Comparison of ENCODE assay signal across 9 cellular contexts in the genomic region with DNA sequence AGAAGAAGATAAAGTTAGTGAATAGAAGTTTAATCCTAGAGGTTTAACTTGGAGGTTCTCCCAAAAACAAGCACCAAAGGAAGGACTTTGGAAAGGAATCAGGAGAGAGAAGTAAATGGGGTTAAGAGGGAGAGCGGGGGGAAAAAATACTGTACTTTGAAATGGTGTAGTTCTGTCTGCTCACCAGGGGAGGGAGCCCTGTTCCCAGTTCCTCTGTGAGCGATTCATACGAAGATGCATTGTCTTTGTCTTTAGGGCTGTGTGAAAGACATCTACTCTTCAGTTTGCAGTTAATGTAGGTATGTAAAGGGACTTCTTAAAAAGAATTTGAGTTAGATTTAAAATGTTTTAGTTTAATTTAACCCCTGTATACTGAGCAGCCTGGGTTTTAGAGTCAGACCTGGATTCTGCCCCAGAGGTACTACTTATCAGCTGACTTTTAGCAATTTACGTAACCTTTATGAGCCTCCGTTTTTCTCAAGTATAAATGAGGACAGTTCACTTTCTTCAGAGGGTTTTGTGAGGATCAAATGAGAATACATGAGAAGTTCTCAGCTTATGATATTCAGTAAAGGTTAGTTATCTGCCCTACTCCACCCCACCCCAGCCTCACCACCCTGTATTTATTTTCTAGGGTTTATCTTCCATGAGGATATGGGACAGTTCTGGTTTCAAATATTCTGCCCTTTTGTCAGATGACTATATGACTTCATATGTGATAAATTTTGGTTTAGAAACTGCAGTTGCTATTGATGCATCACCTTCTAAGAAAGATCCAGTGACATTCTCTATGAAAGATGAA.
DNase-seq lines count a peak whose midpoint lies in the region; ATAC-seq and TF ChIP-seq lines count a peak whose summit lies in the region.
"Had no signal": no experiment of that assay in that cellular context is flagged by ENCODE, and none has a peak within 500 bp of the region (broad histone marks: within the 10 kb centered on the region; RNA-seq: fewer than 3 reads in every experiment).

No MANE protein-coding gene starts in this region.

- no peaks in the 10 kb centered on the region for H3K27me3 ChIP-seq in gastroesophageal sphincter

- DNase-seq in Caki2 (ENCODE audit: low read depth) (peak; percentile 42), LoVo (ENCODE audit: low spot score) (peak; percentile 72), SIG-M5 (lab: John Stamatoyannopoulos, UW) (peak; percentile 13), progenitor cell of endocrine pancreas (ENCODE audit: low spot score, unreplicated experiment) (peak; percentile 41)
- DNase-seq in activated effector memory CD4-positive, alpha-beta T cell treated with anti-CD3 and anti-CD28 coated beads, Interleukin-2, amount 50 U/mL, for 16 hours: peak; percentile 85

- peaks cover 10% of the 10 kb centered on the region for H3K36me3 Mint-ChIP-seq in progenitor cell of endocrine pancreas (ENCODE audit: insufficient read depth)
- H3K36me3 Mint-ChIP-seq: activated naive CD4-positive, alpha-beta T cell treated with anti-CD3 and anti-CD28 coated beads, Interleukin-2, amount 50 U/mL, for 24 hours had no signal

- ATAC-seq in GM21515 (IDR thresholded peaks at IDR 0.05; ENCODE audit: unreplicated experiment) (peak; percentile 76), gastroesophageal sphincter (peak; percentile 71), HG03571 (IDR thresholded peaks at IDR 0.05; ENCODE audit: unreplicated experiment) (no peak)

- no peak for TF ChIP-seq EP300 in gastroesophageal sphincter (IDR thresholded peaks at IDR 0.05)

- H3K27ac ChIP-seq in gastroesophageal sphincter: no peak overlapping the region

- no peaks in the 10 kb centered on the region for H3K36me3 ChIP-seq in gastroesophageal sphincter

- peaks cover 5% of the 10 kb centered on the region for H3K4me1 Mint-ChIP-seq in progenitor cell of endocrine pancreas (ENCODE audit: low read depth)

- no peaks in the 10 kb centered on the region for H3K27me3 Mint-ChIP-seq in progenitor cell of endocrine pancreas
- H3K27me3 Mint-ChIP-seq: activated naive CD4-positive, alpha-beta T cell treated with anti-CD3 and anti-CD28 coated beads, Interleukin-2, amount 50 U/mL, for 24 hours had no signal

- H3K9me3 ChIP-seq in gastroesophageal sphincter: no peaks in the 10 kb centered on the region

- H3K4me1 ChIP-seq in gastroesophageal sphincter: peaks cover 0 to 23% (median 0%) of the 10 kb centered on the region in 3 donors

- no peak overlapping the region for H3K4me3 ChIP-seq in gastroesophageal sphincter

- in situ Hi-C loops in Caki2 (cut with HindIII; ENCODE audit: low pct_unique_long_range_greater_than_20kb, low sequenced_read_pairs): no loop called here

- no peak for TF ChIP-seq POLR2A in gastroesophageal sphincter (IDR thresholded peaks at IDR 0.05)

- H3K4me3 Mint-ChIP-seq in progenitor cell of endocrine pancreas (ENCODE audit: low read depth): no peak overlapping the region
- H3K4me3 Mint-ChIP-seq: activated naive CD4-positive, alpha-beta T cell treated with anti-CD3 and anti-CD28 coated beads, Interleukin-2, amount 50 U/mL, for 24 hours had no signal

- H3K9me3 Mint-ChIP-seq in progenitor cell of endocrine pancreas (ENCODE audit: low read depth): peaks cover 9% of the 10 kb centered on the region
- H3K9me3 Mint-ChIP-seq: activated naive CD4-positive, alpha-beta T cell treated with anti-CD3 and anti-CD28 coated beads, Interleukin-2, amount 50 U/mL, for 24 hours had no signal

- peak; percentile 77 to 88 (median 86) for TF ChIP-seq CTCF in gastroesophageal sphincter (IDR thresholded peaks at IDR 0.05)
- peak; percentile 95 for TF ChIP-seq CTCF in progenitor cell of endocrine pancreas (IDR thresholded peaks at IDR 0.05; ENCODE audit: unreplicated experiment)

- 23 to 28% methylated on average over 5 of the region's 5 CpGs for WGBS in gastroesophageal sphincter (ENCODE audit: low coverage in 1 of 2), 2 donors

- no peak overlapping the region for H3K27ac Mint-ChIP-seq in progenitor cell of endocrine pancreas

Comparison
In these comparisons a context has a peak if more than half of its experiments do, and no peak if none do; other contexts are left out.
1. DNase-seq: peak in every context shown above with its lines; median percentile 85 in activated effector memory CD4-positive, alpha-beta T cell treated with anti-CD3 and anti-CD28 coated beads, Interleukin-2, amount 50 U/mL, for 16 hours; 72 in LoVo; 42 in Caki2; 41 in progenitor cell of endocrine pancreas; 13 in SIG-M5.